ENCODE assay signal across 11 cellular contexts in the genomic region with DNA sequence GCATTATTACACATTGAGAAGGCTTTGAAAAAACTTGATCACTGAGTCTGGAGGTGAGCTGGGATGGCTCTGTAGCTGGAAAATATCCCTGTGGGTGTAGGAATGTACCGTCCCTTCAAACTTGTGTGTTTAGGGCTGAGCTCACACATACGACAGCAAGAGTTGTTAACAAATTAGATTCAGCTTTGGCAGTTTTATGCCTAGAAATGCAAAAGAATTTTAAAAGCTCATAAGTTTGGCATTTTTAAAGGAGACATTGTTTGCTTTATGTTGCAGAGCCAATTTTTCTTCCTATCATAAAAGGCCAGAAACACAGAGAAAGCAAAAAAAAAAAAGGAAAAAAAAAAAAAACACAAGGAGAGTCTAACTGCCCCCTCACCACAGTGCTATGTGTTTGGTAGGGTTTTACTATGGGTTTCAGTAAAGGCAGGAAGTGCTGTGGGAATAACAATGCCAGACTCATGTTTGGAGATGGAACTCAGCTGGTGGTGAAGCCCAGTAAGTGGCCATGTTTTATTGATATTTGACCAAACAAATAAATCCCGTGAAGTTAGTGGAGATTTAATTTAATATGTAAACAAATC.
A peak's percentile ranks its signal among the peaks of the same experiment; 100 is the strongest.
DNase-seq lines count a peak whose midpoint lies in the region; ATAC-seq, FAIRE-seq and TF ChIP-seq lines count a peak whose summit lies in the region.
"Had no signal": no experiment of that assay in that cellular context is flagged by ENCODE, and none has a peak within 500 bp of the region (broad histone marks: within the 10 kb centered on the region; RNA-seq: fewer than 3 reads in every experiment).

No MANE protein-coding gene starts in this region.

- peak overlapping the region; percentile 66 for H3K4me3 Mint-ChIP-seq in memory B cell

- no peaks in the 10 kb centered on the region for H3K27me3 Mint-ChIP-seq in memory B cell

- TF ChIP-seq POLR2A in GM12891 (IDR thresholded peaks at IDR 0.05; ENCODE audit: low read depth, low read length), result peak; percentile 35; the same call in 1 of the 2 replicates

- peaks cover 63% of the 10 kb centered on the region for H3K4me1 Mint-ChIP-seq in memory B cell

- no peaks in the 10 kb centered on the region for H3K9me3 Mint-ChIP-seq in activated naive CD4-positive, alpha-beta T cell treated with anti-CD3 and anti-CD28 coated beads, Interleukin-2, amount 50 U/mL, for 72 hours
- H3K9me3 Mint-ChIP-seq in memory B cell, result no peaks in the 10 kb centered on the region

- peaks cover 80 to 89% of the 10 kb centered on the region in 2 donors for H3K36me3 Mint-ChIP-seq in activated naive CD4-positive, alpha-beta T cell treated with anti-CD3 and anti-CD28 coated beads, Interleukin-2, amount 50 U/mL, for 72 hours
- H3K36me3 Mint-ChIP-seq in memory B cell, result no peaks in the 10 kb centered on the region

- no peak for ATAC-seq in activated naive CD4-positive, alpha-beta T cell treated with anti-CD3 and anti-CD28 coated beads, Interleukin-2, amount 50 U/mL, for 72 hours
- ATAC-seq in memory B cell (ENCODE audit: low read depth), result no peak
- no peak for ATAC-seq in HG03378 (IDR thresholded peaks at IDR 0.05; ENCODE audit: unreplicated experiment)
- ATAC-seq in HG03139 (IDR thresholded peaks at IDR 0.05; ENCODE audit: unreplicated experiment), result no peak

- peak overlapping the region; percentile 93 to 99 for H3K27ac Mint-ChIP-seq in activated naive CD4-positive, alpha-beta T cell treated with anti-CD3 and anti-CD28 coated beads, Interleukin-2, amount 50 U/mL, for 72 hours
- peak overlapping the region; percentile 88 for H3K27ac Mint-ChIP-seq in memory B cell

- no peak for FAIRE-seq in GM12891 (lab: Jason Lieb, UNC)

- peak; percentile 13 for DNase-seq in AG08395 (ENCODE audit: low spot score)
- DNase-seq in GM12891 (ENCODE audit: insufficient read length, low spot score), result no peak
- no peak for DNase-seq in activated naive CD4-positive, alpha-beta T cell treated with anti-CD3 and anti-CD28 coated beads, Interleukin-2, amount 50 U/mL, for 72 hours (ENCODE audit: low spot score in 2 of 2)
- DNase-seq in memory B cell (ENCODE audit: low spot score in 2 of 2), result no peak
- DNase-seq in inferior parietal cortex (ENCODE audit: extremely low spot score), result no peak
- DNase-seq in NCI-H2171 (lab: John Stamatoyannopoulos, UW), result no peak
- DNase-seq: glutamatergic neuron, KG1, NCI-H510A treated with DMSO at 0.1 percent for 48 hours had no signal

TF ChIP-seq in GM12891, 5 proteins besides CTCF, POLR2A, EP300 and RAD21:
- TF ChIP-seq PAX5 (IDR thresholded peaks at IDR 0.05; ENCODE audit: insufficient read depth, low read length, severe bottlenecking) (no peak), SPI1 (IDR thresholded peaks at IDR 0.05; ENCODE audit: low read depth, low read length) (no peak), POLR2AphosphoS5 (IDR thresholded peaks at IDR 0.05; ENCODE audit: low read depth, low read length) (peak; percentile 42; the same call in 1 of the 2 replicates), TAF1 (IDR thresholded peaks at IDR 0.05; ENCODE audit: low read depth, low read length) (no peak), POU2F2 (IDR thresholded peaks at IDR 0.05; ENCODE audit: low read depth, low read length) (no peak)
